ENCODE assay signal across 23 cellular contexts in genomic region chr9:107119294-107119693, GRCh38.
"Had no signal": no experiment of that assay in that cellular context is flagged by ENCODE, and none has a peak within 500 bp of the region (broad histone marks: within the 10 kb centered on the region; RNA-seq: fewer than 3 reads in every experiment).

No MANE protein-coding gene starts in this region.

- H3K27me3 ChIP-seq: ascending aorta, body of pancreas, SJSA1 had no signal

- H3K4me3 ChIP-seq: ascending aorta, body of pancreas, SJSA1 had no signal

- ATAC-seq: activated CD8-positive, alpha-beta memory T cell treated with anti-CD3 and anti-CD28 coated beads, Interleukin-2, amount 10 ng/mL, durations not matched to agents 7 days and 5 days; activated naive CD4-positive, alpha-beta T cell treated with anti-CD3 and anti-CD28 coated beads, Interleukin-2, amount 50 U/mL, for 72 hours; activated naive CD8-positive, alpha-beta T cell treated with anti-CD3 and anti-CD28 coated beads, Interleukin-2, amount 50 U/mL, for 24 hours; body of pancreas; SK-N-SH treated with all-trans-retinoic acid at 6 μM for 48 hours had no signal

- H3K4me1 ChIP-seq: ascending aorta, body of pancreas, SJSA1 had no signal

- H3K36me3 ChIP-seq: ascending aorta, SJSA1 had no signal

- DNase-seq: activated B cell treated with CpG ODN at 0.5 μM for 24 hours; activated CD4-positive, alpha-beta T cell treated with anti-CD3 and anti-CD28 coated beads for 1 hour; activated CD4-positive, alpha-beta T cell treated with anti-CD3 and anti-CD28 coated beads, Interleukin-2, amount 10 ng/mL, durations not matched to agents 24 days and 14 days; activated CD4-positive, alpha-beta T cell treated with anti-CD3 and anti-CD28 coated beads, Interleukin-2, amount 50 U/mL, for 48 hours; activated CD8-positive, alpha-beta memory T cell treated with anti-CD3 and anti-CD28 coated beads, Interleukin-2, amount 10 ng/mL, durations not matched to agents 7 days and 5 days; activated effector memory CD4-positive, alpha-beta T cell treated with anti-CD3 and anti-CD28 coated beads, Interleukin-2, amount 50 U/mL, for 16 hours; activated naive CD4-positive, alpha-beta T cell treated with Interleukin-2 at 50 U/mL for 16 hours; activated naive CD8-positive, alpha-beta T cell treated with anti-CD3 and anti-CD28 coated beads, Interleukin-2, amount 50 U/mL, for 24 hours; activated T-cell treated with anti-CD3 and anti-CD28 coated beads, Interleukin-2, amount 50 U/mL, for 24 hours; amniotic stem cell; body of pancreas; cerebellar nuclear complex; KG1; NCI-H1048; NCI-H1930; NCI-H510A treated with DMSO at 0.1 percent for 48 hours; NCI-H748 treated with DMSO at 0.1 percent for 48 hours; SHP77; SW 1271 had no signal

- H3K27ac ChIP-seq: ascending aorta, body of pancreas, SJSA1 had no signal

- H3K9me3 ChIP-seq: ascending aorta, body of pancreas, SJSA1 had no signal
